Comparison of ENCODE assay signal across 21 cellular contexts in the genomic region with DNA sequence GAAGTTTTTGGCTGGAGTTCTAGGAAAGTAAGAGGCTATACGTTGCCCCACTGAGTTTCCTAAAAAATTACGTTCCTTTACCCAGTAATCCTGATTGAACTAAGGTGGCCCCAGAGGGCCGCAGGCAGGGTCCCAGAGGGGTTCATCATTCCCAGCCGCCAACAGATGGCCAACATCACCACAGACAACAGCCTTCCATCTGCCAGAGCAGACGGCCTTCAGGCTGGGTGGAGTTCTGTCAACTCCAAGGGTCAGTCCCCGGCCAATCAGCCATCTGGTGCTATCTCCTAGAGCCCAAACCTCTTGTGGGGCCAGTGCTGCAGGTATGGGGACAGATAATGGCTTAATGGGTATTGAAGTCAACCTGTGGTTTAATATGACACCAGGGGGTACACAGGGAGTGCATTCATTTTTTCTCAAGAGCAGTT. TPM values are rescaled to one million over a fixed set of nuclear protein-coding genes. Genes with fewer than 3 reads are reported as not detected.
DNase-seq lines count a peak whose midpoint lies in the region; ATAC-seq and TF ChIP-seq lines count a peak whose summit lies in the region.
"Had no signal": no experiment of that assay in that cellular context is flagged by ENCODE, and none has a peak within 500 bp of the region (broad histone marks: within the 10 kb centered on the region; RNA-seq: fewer than 3 reads in every experiment).

No MANE protein-coding gene starts in this region.

- no peak overlapping the region for H2BK5ac ChIP-seq in trophoblast cell (ENCODE audit: low read depth, low read length, poor library complexity)

- H3K27me3 ChIP-seq in H7 (ENCODE audit: control insufficient read depth, insufficient read depth, low read length) = no peaks in the 10 kb centered on the region
- no peaks in the 10 kb centered on the region for H3K27me3 ChIP-seq in trophoblast cell (ENCODE audit: insufficient read depth, low read length)
- no peaks in the 10 kb centered on the region for H3K27me3 ChIP-seq in naive thymus-derived CD4-positive, alpha-beta T cell (ENCODE audit: control insufficient read depth in 2 of 2, insufficient read depth in 2 of 2, low read length in 2 of 2)
- H3K27me3 ChIP-seq: ascending aorta, BE2C, neutrophil, suprapubic skin had no signal

- no peak overlapping the region for H3K4me3 Mint-ChIP-seq in natural killer cell
- no peak overlapping the region for H3K4me3 Mint-ChIP-seq in naive thymus-derived CD4-positive, alpha-beta T cell
- H3K4me3 Mint-ChIP-seq: T-helper 1 cell treated with Interleukin-12 subunit alpha and Interleukin-12 subunit beta and Interleukin-4 antibody, amounts not matched to agents 30 μg/mL and 1 μg/mL, for 36 hours had no signal

- H3K27me3 Mint-ChIP-seq in natural killer cell (ENCODE audit: low read depth in 2 of 2) = no peaks in the 10 kb centered on the region
- no peaks in the 10 kb centered on the region for H3K27me3 Mint-ChIP-seq in naive thymus-derived CD4-positive, alpha-beta T cell

- H3K4me2 ChIP-seq in trophoblast cell (ENCODE audit: low read length) = no peak overlapping the region

- peaks cover 12% of the 10 kb centered on the region for H3K79me1 ChIP-seq in trophoblast cell (ENCODE audit: low read length)

- H4K8ac ChIP-seq in trophoblast cell (ENCODE audit: low read depth, low read length) = no peak overlapping the region

- no peak overlapping the region for H3K18ac ChIP-seq in trophoblast cell (ENCODE audit: low read length)

- no peak overlapping the region for H3K9ac ChIP-seq in trophoblast cell (ENCODE audit: low read length)

- CTCF ChIA-PET in naive thymus-derived CD4-positive, alpha-beta T cell (lab: Charles Lee) = no interaction called here

- no peaks in the 10 kb centered on the region for H3K79me2 ChIP-seq in trophoblast cell (ENCODE audit: control insufficient read depth, insufficient read depth, low read length, poor library complexity)

- H3K4me3 ChIP-seq in H7 (ENCODE audit: insufficient read depth, low read depth, low read length) (no peak overlapping the region), trophoblast cell (ENCODE audit: low read depth, low read length) (no peak overlapping the region)
- no peak overlapping the region for H3K4me3 ChIP-seq in naive thymus-derived CD4-positive, alpha-beta T cell (ENCODE audit: low read length)
- H3K4me3 ChIP-seq: ascending aorta, suprapubic skin had no signal

- H3K9me3 Mint-ChIP-seq in natural killer cell = no peaks in the 10 kb centered on the region
- no peaks in the 10 kb centered on the region for H3K9me3 Mint-ChIP-seq in naive thymus-derived CD4-positive, alpha-beta T cell
- H3K9me3 Mint-ChIP-seq: T-helper 1 cell treated with Interleukin-12 subunit alpha and Interleukin-12 subunit beta and Interleukin-4 antibody, amounts not matched to agents 30 μg/mL and 1 μg/mL, for 36 hours had no signal

- H4K91ac ChIP-seq in trophoblast cell (ENCODE audit: low read depth, low read length) = peak overlapping the region; percentile 17

- no peak overlapping the region for H3K27ac Mint-ChIP-seq in natural killer cell
- H3K27ac Mint-ChIP-seq in naive thymus-derived CD4-positive, alpha-beta T cell = no peak overlapping the region
- H3K27ac Mint-ChIP-seq: T-helper 1 cell treated with Interleukin-12 subunit alpha and Interleukin-12 subunit beta and Interleukin-4 antibody, amounts not matched to agents 30 μg/mL and 1 μg/mL, for 36 hours had no signal

- no peak for ATAC-seq in natural killer cell
- no peak for ATAC-seq in naive thymus-derived CD4-positive, alpha-beta T cell
- ATAC-seq: esophagus mucosa, right cardiac atrium, Right ventricle myocardium inferior had no signal

- no peaks in the 10 kb centered on the region for H3K9me3 ChIP-seq in trophoblast cell (ENCODE audit: insufficient read depth, low read depth, low read length)
- H3K9me3 ChIP-seq in naive thymus-derived CD4-positive, alpha-beta T cell (ENCODE audit: control insufficient read depth in 2 of 3, low read length in 3 of 3) = no peaks in the 10 kb centered on the region
- H3K9me3 ChIP-seq: ascending aorta, BE2C, neutrophil, suprapubic skin had no signal

- no peak overlapping the region for H4K12ac ChIP-seq in trophoblast cell (ENCODE audit: low read depth, low read length)

- H3K27ac ChIP-seq in trophoblast cell (ENCODE audit: low read depth, low read length) = no peak overlapping the region
- no peak overlapping the region for H3K27ac ChIP-seq in naive thymus-derived CD4-positive, alpha-beta T cell (ENCODE audit: low read depth, low read length)
- H3K27ac ChIP-seq: ascending aorta, neutrophil, suprapubic skin had no signal

- WGBS in trophoblast cell (ENCODE audit: extremely low coverage, insufficient coverage, insufficient read length) = no CpG with 5 or more reads among the region's 6 CpGs

- no peak overlapping the region for H3K23ac ChIP-seq in trophoblast cell (ENCODE audit: low read length)

- peak overlapping the region; percentile 50 for H2AK5ac ChIP-seq in trophoblast cell (ENCODE audit: low read length)

- peak overlapping the region; percentile 68 for H2BK12ac ChIP-seq in trophoblast cell (ENCODE audit: low read length)

- POLR2A ChIA-PET in naive thymus-derived CD4-positive, alpha-beta T cell (lab: Charles Lee) = interaction anchor here (0.6 kb wide), 1 partner anchor 307 kb away, joined by 3 read pairs; no protein-coding TSS in a partner anchor

- H3K36me3 Mint-ChIP-seq in natural killer cell = no peaks in the 10 kb centered on the region
- H3K36me3 Mint-ChIP-seq in naive thymus-derived CD4-positive, alpha-beta T cell = peaks cover 3 to 53% (median 16%) of the 10 kb centered on the region in 5 donors

- no peak overlapping the region for H3K4ac ChIP-seq in trophoblast cell (ENCODE audit: low read depth, low read length)

- no peak overlapping the region for H2BK120ac ChIP-seq in trophoblast cell (ENCODE audit: insufficient read depth, low read length, poor library complexity)

- TF ChIP-seq CTCF in natural killer cell (IDR thresholded peaks at IDR 0.05) = no peak

- H2AFZ ChIP-seq in trophoblast cell (ENCODE audit: insufficient read depth, low read length, poor library complexity) = no peak overlapping the region

- H3K4me1 ChIP-seq in trophoblast cell (ENCODE audit: control insufficient read depth in 1 of 2, insufficient read depth in 2 of 2, low read length in 2 of 2) = peaks cover 20 to 22% of the 10 kb centered on the region in 2 experiments
- no peaks in the 10 kb centered on the region for H3K4me1 ChIP-seq in naive thymus-derived CD4-positive, alpha-beta T cell (ENCODE audit: control insufficient read depth in 2 of 2, insufficient read depth in 2 of 2, low read length in 2 of 2)
- H3K4me1 ChIP-seq: ascending aorta, BE2C had no signal

- DNase-seq in H7 (peak; percentile 9), NCI-H82 (lab: John Stamatoyannopoulos, UW) (peak; percentile 93), erythroblast (lab: John Stamatoyannopoulos, UW) (peak; percentile 79 to 96), trophoblast cell (no peak), NK-92 (lab: John Stamatoyannopoulos, UW; ENCODE audit: unreplicated experiment) (no peak), natural killer cell (no peak), MV-4-11 (lab: John Stamatoyannopoulos, UW) (no peak)
- no peak for DNase-seq in naive thymus-derived CD4-positive, alpha-beta T cell
- DNase-seq: activated CD4-positive, alpha-beta T cell treated with anti-CD3 and anti-CD28 coated beads for 1 hour; BE2C; dermis blood vessel endothelial cell; head of caudate nucleus; kidney; right cardiac atrium; stimulated activated CD4-positive, alpha-beta T cell treated with anti-CD3 and anti-CD28 coated beads, Interleukin-2, amount 100 ng/mL, for 24 hours had no signal

- H3K14ac ChIP-seq in trophoblast cell (ENCODE audit: low read length) = no peak overlapping the region

- H3K36me3 ChIP-seq in H7 (replicated peaks; ENCODE audit: control insufficient read depth, insufficient read depth, low read length) = peaks cover 4% of the 10 kb centered on the region
- H3K36me3 ChIP-seq in trophoblast cell (ENCODE audit: control insufficient read depth in 1 of 2, insufficient read depth in 2 of 2, low read length in 2 of 2) = peaks cover 17 to 31% of the 10 kb centered on the region in 2 experiments
- peaks cover 0 to 59% (median 0%) of the 10 kb centered on the region in 3 experiments for H3K36me3 ChIP-seq in naive thymus-derived CD4-positive, alpha-beta T cell (ENCODE audit: control insufficient read depth in 2 of 3, insufficient read depth in 3 of 3, low read length in 3 of 3)
- H3K36me3 ChIP-seq: BE2C had no signal

- peaks cover 0 to 6% of the 10 kb centered on the region in 2 donors for H3K4me1 Mint-ChIP-seq in natural killer cell
- H3K4me1 Mint-ChIP-seq in naive thymus-derived CD4-positive, alpha-beta T cell = peaks cover 0 to 8% (median 5%) of the 10 kb centered on the region in 7 donors

- no peak for TF ChIP-seq POLR2A in erythroblast (IDR thresholded peaks at IDR 0.05; ENCODE audit: low read length)

- intact Hi-C loops in natural killer cell (cut with micrococcal nuclease) = no loop called here
- intact Hi-C loops in naive thymus-derived CD4-positive, alpha-beta T cell (cut with micrococcal nuclease) = no loop called here

RNA-seq across cellular contexts. Expression of gene TBC1D2, which starts 30.4 kb away (rescaled TPM):
- 4.2 and 4.5 TPM in 2 replicates for total RNA-seq in H7 (2014; rRNA removed; shearing (Covaris generic))
- polyA plus RNA-seq in trophoblast cell (2013) = 18.4 and 19.5 TPM in 2 replicates
- total RNA-seq in natural killer cell = 1 to 10 TPM; 5.0 to 8.9 (median 7.0) TPM
- 10 to 100 TPM in 1 of 5 experiments, 1 to 10 TPM in 4; 4.9 to 16.6 (median 8.8) TPM for total RNA-seq in naive thymus-derived CD4-positive, alpha-beta T cell
- 1 to 10 TPM; 3.3 to 8.8 TPM for polyA plus RNA-seq in naive thymus-derived CD4-positive, alpha-beta T cell

RNA-seq across cellular contexts. Expression of gene CORO2A, which starts 32.6 kb away (rescaled TPM):
- total RNA-seq in H7 (2014; rRNA removed; shearing (Covaris generic)) = 30.5 and 32.1 TPM in 2 replicates
- polyA plus RNA-seq in trophoblast cell (2013) = 34.0 and 35.3 TPM in 2 replicates
- total RNA-seq in natural killer cell = 1 to 10 TPM; 1.9 to 3.6 (median 2.3) TPM
- 1 to 10 TPM; 3.0 to 9.7 (median 7.7) TPM for total RNA-seq in naive thymus-derived CD4-positive, alpha-beta T cell
- 1 to 10 TPM; 6.6 to 9.0 TPM for polyA plus RNA-seq in naive thymus-derived CD4-positive, alpha-beta T cell

Comparison
In these comparisons a context has a peak if more than half of its experiments do, and no peak if none do; other contexts are left out.
1. DNase-seq: peak in H7 (single experiment), NCI-H82 (single experiment) and erythroblast (2 of 2); none in trophoblast cell (0 of 2), NK-92 (single experiment), natural killer cell (single experiment), MV-4-11 (single experiment) and naive thymus-derived CD4-positive, alpha-beta T cell (0 of 9).